In the genomic region with DNA sequence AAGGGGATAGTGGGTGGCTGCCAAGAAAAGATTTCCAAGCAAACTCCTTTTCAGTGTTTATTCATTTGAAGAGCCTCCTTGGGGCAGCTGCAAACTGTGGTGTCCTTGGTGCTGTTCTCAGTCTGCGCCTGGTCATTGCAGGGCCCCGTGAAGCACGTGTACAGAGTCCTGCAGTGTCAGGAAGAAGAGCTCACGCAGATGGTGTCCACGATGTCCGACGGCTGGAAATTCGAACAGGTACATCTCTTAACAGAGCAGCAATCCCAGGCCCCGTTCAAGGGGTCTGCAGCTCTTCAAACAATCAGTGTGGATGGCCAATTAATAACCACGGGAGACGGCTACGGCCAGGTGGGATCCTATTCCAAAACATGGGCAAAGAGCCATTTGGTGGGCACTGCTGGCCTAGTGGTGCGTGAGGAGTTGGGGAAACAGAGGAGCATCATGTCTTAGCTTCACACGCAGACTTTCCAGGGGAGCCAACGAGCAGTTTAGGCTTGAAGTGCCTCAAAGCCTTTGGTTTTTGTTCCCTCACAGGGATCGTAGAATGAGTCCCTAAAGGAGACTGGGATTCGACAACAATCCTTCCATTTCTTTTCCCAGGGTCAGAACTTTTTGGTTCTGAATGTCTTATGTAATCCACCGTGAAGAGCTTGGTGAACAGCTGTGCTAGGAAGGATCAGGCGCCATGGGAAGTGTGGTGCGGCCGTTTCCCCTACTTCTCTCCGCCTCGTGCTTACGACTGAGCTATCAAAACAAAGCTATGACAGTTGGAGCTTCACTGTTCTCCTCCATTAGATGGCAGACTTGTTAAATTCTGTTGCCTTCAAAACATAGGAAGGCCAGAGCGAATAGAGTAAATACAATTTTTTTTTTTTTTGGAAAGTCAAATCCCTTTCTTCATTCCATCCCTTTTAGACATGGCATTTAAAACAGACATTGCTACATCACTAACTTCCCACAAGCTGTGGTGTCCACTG, we compare ENCODE assay signal across 8 cellular contexts. TPM values are rescaled to one million over a fixed set of nuclear protein-coding genes. Genes with fewer than 3 reads are reported as not detected.
DNase-seq lines count a peak whose midpoint lies in the region; ATAC-seq and TF ChIP-seq lines count a peak whose summit lies in the region.

No MANE protein-coding gene starts in this region.

- CTCF ChIA-PET in MCF 10A (lab: Yijun Ruan, JAX), result interaction anchor here (0.6 to 4.9 kb wide), 17 partner anchors 10 to 142 kb away, joined by 3 to 38 read pairs (median 4); partner anchors contain the start of genes HID1 and NT5C

- POLR2A ChIA-PET in MCF 10A (lab: Yijun Ruan, JAX), result interaction anchor here (0.6 to 1.7 kb wide), 12 partner anchors 9 to 180 kb away, joined by 3 to 7 read pairs (median 4); partner anchors contain the start of genes ATP5PD and KCTD2

- H3K9me3 Mint-ChIP-seq in MCF 10A (ENCODE audit: unreplicated experiment), result no peaks in the 10 kb centered on the region

- 68% methylated on average over 25 of the region's 25 CpGs for WGBS in thymus

- H3K4me1 Mint-ChIP-seq in MCF 10A (ENCODE audit: insufficient read depth, unreplicated experiment), result no peaks in the 10 kb centered on the region

- TF ChIP-seq CTCF in MCF 10A (IDR thresholded peaks at IDR 0.05; ENCODE audit: unreplicated experiment), result peak; percentile 30

- no TSS peak for BruUV-seq in MCF 10A (replicated peaks; lab: Mats Ljungman, UMichigan)

- H3K36me3 ChIP-seq in thymus (ENCODE audit: control insufficient read depth, insufficient read depth) (peaks cover 55% of the 10 kb centered on the region), MG63 (peaks cover 55% of the 10 kb centered on the region)

- H3K27me3 ChIP-seq in thymus (ENCODE audit: control insufficient read depth, insufficient read depth), result no peaks in the 10 kb centered on the region
- no peaks in the 10 kb centered on the region for H3K27me3 ChIP-seq in MG63

- DNase-seq in DMS 273 treated with DMSO at 0.1 percent for 48 hours (lab: John Stamatoyannopoulos, UW) (peak; percentile 78), NCI-H1694 (lab: John Stamatoyannopoulos, UW) (peak; percentile 71), MCF 10A (ENCODE audit: unreplicated experiment) (no peak), kidney glomerular epithelial cell (lab: John Stamatoyannopoulos, UW) (peak; percentile 16), MG63 (no peak)
- no peak for DNase-seq in stimulated activated CD4-positive, alpha-beta T cell treated with anti-CD3 and anti-CD28 coated beads, Interleukin-4, amount 100 ng/mL, for 24 hours

- ATAC-seq in HG02852 (IDR thresholded peaks at IDR 0.05; ENCODE audit: unreplicated experiment), result no peak

- H3K4me3 Mint-ChIP-seq in MCF 10A (ENCODE audit: unreplicated experiment), result no peak overlapping the region

- peaks cover 60% of the 10 kb centered on the region for H3K36me3 Mint-ChIP-seq in MCF 10A (ENCODE audit: insufficient read depth, unreplicated experiment)

- no peaks in the 10 kb centered on the region for H3K4me1 ChIP-seq in thymus (ENCODE audit: control insufficient read depth, insufficient read depth, low read length)

- H3K9me3 ChIP-seq in thymus (ENCODE audit: control insufficient read depth) (no peaks in the 10 kb centered on the region), MG63 (no peaks in the 10 kb centered on the region)

- no peaks in the 10 kb centered on the region for H3K27me3 Mint-ChIP-seq in MCF 10A (ENCODE audit: insufficient read depth, unreplicated experiment)

- H3K27ac ChIP-seq in thymus (ENCODE audit: low read depth), result peak overlapping the region; percentile 25

- intact Hi-C loops in MCF 10A (cut with micrococcal nuclease), result no loop called here

- no peak overlapping the region for H3K27ac Mint-ChIP-seq in MCF 10A (ENCODE audit: low read depth, unreplicated experiment)

- H3K4me3 ChIP-seq in thymus (ENCODE audit: low read length) (no peak overlapping the region), MG63 (no peak overlapping the region)

RNA-seq across cellular contexts. Expression of gene KCTD2, which starts 12.6 kb away (rescaled TPM):
- total RNA-seq in MCF 10A (2022), result 11.9 and 12.8 TPM in 2 replicates
- polyA plus RNA-seq in thymus, result 20.4 TPM
- total RNA-seq in MG63 (2014; rRNA removed; shearing (Covaris generic); ENCODE audit: low replicate concordance), result 15.6 and 17.0 TPM in 2 replicates

RNA-seq across cellular contexts. Expression of gene ATP5PD, which starts 12.9 kb away (rescaled TPM):
- 362 and 455 TPM in 2 replicates for total RNA-seq in MCF 10A (2022)
- polyA plus RNA-seq in thymus, result 390 TPM
- 296 and 323 TPM in 2 replicates for total RNA-seq in MG63 (2014; rRNA removed; shearing (Covaris generic); ENCODE audit: low replicate concordance)

RNA-seq across cellular contexts. Expression of gene SLC16A5, which starts 28.1 kb away (rescaled TPM):
- total RNA-seq in MCF 10A (2022), result 26.0 and 33.1 TPM in 2 replicates
- polyA plus RNA-seq in thymus, result 5.0 TPM
- total RNA-seq in MG63 (2014; rRNA removed; shearing (Covaris generic); ENCODE audit: low replicate concordance), result 0.12 and 0.33 TPM in 2 replicates

RNA-seq across cellular contexts. Expression of gene MRPL58, which starts 47.2 kb away (rescaled TPM):
- total RNA-seq in MCF 10A (2022), result 56.5 and 71.2 TPM in 2 replicates
- 40.9 TPM for polyA plus RNA-seq in thymus
- 94.3 and 148 TPM in 2 replicates for total RNA-seq in MG63 (2014; rRNA removed; shearing (Covaris generic); ENCODE audit: low replicate concordance)

RNA-seq across cellular contexts. Expression of gene ARMC7, which starts 50.1 kb away (rescaled TPM):
- 9.3 and 13.3 TPM in 2 replicates for total RNA-seq in MCF 10A (2022)
- polyA plus RNA-seq in thymus, result 10.0 TPM
- total RNA-seq in MG63 (2014; rRNA removed; shearing (Covaris generic); ENCODE audit: low replicate concordance), result 12.0 and 15.1 TPM in 2 replicates

Comparison
In these comparisons a context has a peak if more than half of its experiments do, and no peak if none do; other contexts are left out.
1. DNase-seq: peak in DMS 273 treated with DMSO at 0.1 percent for 48 hours (single experiment), NCI-H1694 (single experiment) and kidney glomerular epithelial cell (single experiment); none in MCF 10A (single experiment), MG63 (single experiment) and stimulated activated CD4-positive, alpha-beta T cell treated with anti-CD3 and anti-CD28 coated beads, Interleukin-4, amount 100 ng/mL, for 24 hours (single experiment).
2. RNA of gene SLC16A5, which starts 28.1 kb away (total RNA-seq): 26.0 to 33.1 TPM in MCF 10A; 0.12 to 0.33 TPM in MG63; every median in the first group is over 10 times any median in the second.